13 cellular contexts compared by ENCODE assay signal in genomic region chr2:54979645-54980044, GRCh38.
DNase-seq lines count a peak whose midpoint lies in the region; ATAC-seq and TF ChIP-seq lines count a peak whose summit lies in the region.
"Had no signal": no experiment of that assay in that cellular context is flagged by ENCODE, and none has a peak within 500 bp of the region (broad histone marks: within the 10 kb centered on the region; RNA-seq: fewer than 3 reads in every experiment).

No MANE protein-coding gene starts in this region.

- no peak overlapping the region for H3K27ac ChIP-seq in colonic mucosa
- H3K27ac ChIP-seq: HL-60, sigmoid colon had no signal

- H3K9me3 ChIP-seq in colonic mucosa: no peaks in the 10 kb centered on the region
- H3K9me3 ChIP-seq: BLaER1 treated with 17β-estradiol and CSF1 and Interleukin-3, amounts not matched to agents 10 nM and 100 nM; sigmoid colon had no signal

- H3K36me3 ChIP-seq in colonic mucosa: no peaks in the 10 kb centered on the region

- no peak for ATAC-seq in HG03139 (IDR thresholded peaks at IDR 0.05; ENCODE audit: unreplicated experiment)
- ATAC-seq: left ventricle myocardium superior had no signal

- H3K4me1 ChIP-seq in colonic mucosa: no peaks in the 10 kb centered on the region

- H3K4me3 ChIP-seq in AG10803 (ENCODE audit: low read length) (no peak overlapping the region), colonic mucosa (no peak overlapping the region)
- H3K4me3 ChIP-seq: BLaER1 treated with 17β-estradiol and CSF1 and Interleukin-3, amounts not matched to agents 10 nM and 100 nM; sigmoid colon had no signal

- DNase-seq in AG10803 (ENCODE audit: low read depth) (peak; percentile 49), HT-29 (ENCODE audit: low spot score) (peak; percentile 71), colonic mucosa (peak; percentile 50), mucosa of gallbladder (ENCODE audit: low spot score) (peak; percentile 47)
- DNase-seq in activated naive CD4-positive, alpha-beta T cell treated with anti-CD3 and anti-CD28 coated beads, Interleukin-2, amount 50 U/mL, for 16 hours: no peak
- no peak for DNase-seq in activated effector memory CD4-positive, alpha-beta T cell treated with Interleukin-2 at 50 U/mL for 16 hours
- no peak for DNase-seq in activated effector memory CD4-positive, alpha-beta T cell treated with anti-CD3 and anti-CD28 coated beads, Interleukin-2, amount 50 U/mL, for 16 hours
- DNase-seq: left ventricle myocardium superior, NCI-H1436, sigmoid colon had no signal

- H3K27me3 ChIP-seq in colonic mucosa: no peaks in the 10 kb centered on the region
- H3K27me3 ChIP-seq: BLaER1 treated with 17β-estradiol and CSF1 and Interleukin-3, amounts not matched to agents 10 nM and 100 nM; sigmoid colon had no signal

- TF ChIP-seq CTCF in AG10803 (conservative IDR thresholded peaks at IDR 0.05; ENCODE audit: low read length): no peak
- TF ChIP-seq CTCF in colonic mucosa (IDR thresholded peaks at IDR 0.05): no peak

- intact Hi-C loops in colonic mucosa (cut with DNase I): no loop called here

- no peak overlapping the region for H3K9ac ChIP-seq in colonic mucosa (ENCODE audit: low read depth in 2 of 2, low read length in 2 of 2)

Comparison
In these comparisons a context has a peak if more than half of its experiments do, and no peak if none do; other contexts are left out.
1. DNase-seq: peak in AG10803 (single experiment), HT-29 (single experiment), colonic mucosa (single experiment) and mucosa of gallbladder (single experiment); none in activated naive CD4-positive, alpha-beta T cell treated with anti-CD3 and anti-CD28 coated beads, Interleukin-2, amount 50 U/mL, for 16 hours (single experiment), activated effector memory CD4-positive, alpha-beta T cell treated with Interleukin-2 at 50 U/mL for 16 hours (single experiment) and activated effector memory CD4-positive, alpha-beta T cell treated with anti-CD3 and anti-CD28 coated beads, Interleukin-2, amount 50 U/mL, for 16 hours (single experiment).